11 cellular contexts compared by ENCODE assay signal in the genomic region with DNA sequence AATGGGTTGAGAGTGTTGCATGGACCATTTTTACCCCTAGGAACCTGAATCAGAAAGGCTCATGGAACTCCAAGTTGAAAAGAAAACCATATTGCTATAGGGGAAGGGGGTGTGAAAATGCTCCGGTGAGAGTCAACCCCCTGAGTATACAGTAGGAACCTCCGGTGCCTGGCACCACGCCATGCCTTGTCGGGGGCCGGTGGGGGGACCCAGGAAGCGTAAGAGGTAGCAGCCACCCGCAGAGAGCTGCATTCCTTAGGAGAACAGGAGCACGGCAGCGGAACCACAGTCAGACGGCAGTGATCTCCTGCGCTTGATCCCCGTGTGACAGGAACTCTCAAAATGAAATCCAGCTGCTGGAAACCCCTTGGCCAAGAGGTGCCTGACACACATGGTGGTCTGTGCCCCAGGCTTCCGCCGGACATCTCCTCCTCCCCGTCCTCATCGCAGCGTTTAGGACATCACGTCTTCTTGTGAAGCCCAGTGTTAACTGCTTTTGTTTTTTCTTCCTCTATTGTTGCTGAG.
DNase-seq lines count a peak whose midpoint lies in the region; TF ChIP-seq lines count a peak whose summit lies in the region.
"Had no signal": no experiment of that assay in that cellular context is flagged by ENCODE, and none has a peak within 500 bp of the region (broad histone marks: within the 10 kb centered on the region; RNA-seq: fewer than 3 reads in every experiment).

No MANE protein-coding gene starts in this region.

- no peaks in the 10 kb centered on the region for H3K9me3 Mint-ChIP-seq in activated T-cell treated with anti-CD3 and anti-CD28 coated beads, Interleukin-2, amount 50 U/mL, for 24 hours
- peaks cover 0 to 2% (median 0%) of the 10 kb centered on the region in 6 donors for H3K9me3 Mint-ChIP-seq in immature natural killer cell

- H3K27ac ChIP-seq in smooth muscle cell (ENCODE audit: low read depth): no peak overlapping the region
- H3K27ac ChIP-seq: breast epithelium, upper lobe of left lung had no signal

- CTCF ChIA-PET in GM10248 (lab: Yijun Ruan, JAX): interaction anchor here (1.0 to 1.9 kb wide), 3 partner anchors 33 to 66 kb away, joined by 3 to 5 read pairs (median 3); no protein-coding TSS in a partner anchor

- POLR2A ChIA-PET in GM10248 (lab: Yijun Ruan, JAX): no interaction called here

- no peaks in the 10 kb centered on the region for H3K79me2 ChIP-seq in smooth muscle cell (ENCODE audit: low read depth)

- WGBS in smooth muscle cell (ENCODE audit: low lambda C conversion rate): 66% methylated on average over 18 of the region's 18 CpGs

- H3K36me3 Mint-ChIP-seq in activated T-cell treated with anti-CD3 and anti-CD28 coated beads, Interleukin-2, amount 50 U/mL, for 24 hours (ENCODE audit: low read depth): peaks cover 98% of the 10 kb centered on the region
- H3K36me3 Mint-ChIP-seq in immature natural killer cell: peaks cover 31 to 66% (median 45%) of the 10 kb centered on the region in 3 donors

- peak overlapping the region; percentile 6 for H2AFZ ChIP-seq in smooth muscle cell (ENCODE audit: low read depth)

- peak overlapping the region; percentile 21 for H3K4me3 Mint-ChIP-seq in activated T-cell treated with anti-CD3 and anti-CD28 coated beads, Interleukin-2, amount 50 U/mL, for 24 hours
- peak overlapping the region; percentile 69 to 81 (median 78) for H3K4me3 Mint-ChIP-seq in immature natural killer cell
- H3K4me3 Mint-ChIP-seq: T-helper 1 cell treated with Interleukin-12 subunit alpha and Interleukin-12 subunit beta and Interleukin-4 antibody, amounts not matched to agents 30 μg/mL and 1 μg/mL, for 36 hours had no signal

- H3K36me3 ChIP-seq in smooth muscle cell (ENCODE audit: low read depth): no peaks in the 10 kb centered on the region
- H3K36me3 ChIP-seq: breast epithelium had no signal

- no peaks in the 10 kb centered on the region for H3K9me3 ChIP-seq in smooth muscle cell (replicated peaks; ENCODE audit: low read depth)
- H3K9me3 ChIP-seq: upper lobe of left lung had no signal

- peaks cover 99% of the 10 kb centered on the region for H3K4me1 Mint-ChIP-seq in activated T-cell treated with anti-CD3 and anti-CD28 coated beads, Interleukin-2, amount 50 U/mL, for 24 hours (ENCODE audit: low read depth)
- H3K4me1 Mint-ChIP-seq in immature natural killer cell: peaks cover 0 to 100% of the 10 kb centered on the region in 2 donors

- H4K20me1 ChIP-seq in smooth muscle cell (ENCODE audit: low read depth): no peaks in the 10 kb centered on the region

- H3K27me3 ChIP-seq in smooth muscle cell (ENCODE audit: low read depth): peaks cover 16% of the 10 kb centered on the region
- H3K27me3 ChIP-seq: breast epithelium, upper lobe of left lung had no signal

- H3K27me3 Mint-ChIP-seq in activated T-cell treated with anti-CD3 and anti-CD28 coated beads, Interleukin-2, amount 50 U/mL, for 24 hours: no peaks in the 10 kb centered on the region
- H3K27me3 Mint-ChIP-seq in immature natural killer cell (ENCODE audit: low read depth in 3 of 3): peaks cover 4 to 64% (median 37%) of the 10 kb centered on the region in 3 donors

- H3K9ac ChIP-seq in smooth muscle cell (ENCODE audit: low read depth): no peak overlapping the region

- no peak for DNase-seq in activated T-cell treated with anti-CD3 and anti-CD28 coated beads, Interleukin-2, amount 50 U/mL, for 24 hours
- DNase-seq in activated T-cell treated with anti-CD3 and anti-CD28 coated beads for 4 hours: no peak
- DNase-seq in activated gamma-delta T cell treated with Interleukin-2 at 50 U/mL for 16 hours: peak; percentile 48
- peak; percentile 67 to 73 (median 70) for DNase-seq in immature natural killer cell
- DNase-seq in smooth muscle cell (lab: John Stamatoyannopoulos, UW; ENCODE audit: unreplicated experiment): no peak
- DNase-seq in NCI-H2171 (lab: John Stamatoyannopoulos, UW): no peak
- DNase-seq in dedifferentiated amniotic fluid mesenchymal stem cell (ENCODE audit: extremely low spot score): no peak
- DNase-seq in GM10248 (ENCODE audit: extremely low spot score): no peak

- TF ChIP-seq CTCF in smooth muscle cell (IDR thresholded peaks at IDR 0.05; ENCODE audit: borderline replicate concordance, insufficient read depth, poor library complexity, severe bottlenecking) (no peak), GM10248 (IDR thresholded peaks at IDR 0.05; ENCODE audit: control extremely low read depth, extremely low read depth, low read depth, missing control alignments) (no peak)

- H3F3A ChIP-seq in smooth muscle cell (ENCODE audit: low read depth): no peaks in the 10 kb centered on the region

- H3K4me3 ChIP-seq in smooth muscle cell: no peak overlapping the region
- H3K4me3 ChIP-seq: upper lobe of left lung had no signal

- H3K4me2 ChIP-seq in smooth muscle cell: peak overlapping the region; percentile 51

- peak overlapping the region; percentile 97 for H3K27ac Mint-ChIP-seq in activated T-cell treated with anti-CD3 and anti-CD28 coated beads, Interleukin-2, amount 50 U/mL, for 24 hours
- peak overlapping the region in 4 of 6 donors; percentile 89 to 97 (median 96) for H3K27ac Mint-ChIP-seq in immature natural killer cell

- peaks cover 13% of the 10 kb centered on the region for H3K4me1 ChIP-seq in smooth muscle cell (ENCODE audit: low read depth)
- H3K4me1 ChIP-seq: breast epithelium had no signal

Comparison
In these comparisons a context has a peak if more than half of its experiments do, and no peak if none do; other contexts are left out.
1. DNase-seq: peak in activated gamma-delta T cell treated with Interleukin-2 at 50 U/mL for 16 hours (single experiment) and immature natural killer cell (3 of 3); none in activated T-cell treated with anti-CD3 and anti-CD28 coated beads, Interleukin-2, amount 50 U/mL, for 24 hours (single experiment), activated T-cell treated with anti-CD3 and anti-CD28 coated beads for 4 hours (single experiment), smooth muscle cell (single experiment), NCI-H2171 (single experiment), dedifferentiated amniotic fluid mesenchymal stem cell (single experiment) and GM10248 (single experiment).